Comparison of ENCODE assay signal across 8 cellular contexts in the genomic region with DNA sequence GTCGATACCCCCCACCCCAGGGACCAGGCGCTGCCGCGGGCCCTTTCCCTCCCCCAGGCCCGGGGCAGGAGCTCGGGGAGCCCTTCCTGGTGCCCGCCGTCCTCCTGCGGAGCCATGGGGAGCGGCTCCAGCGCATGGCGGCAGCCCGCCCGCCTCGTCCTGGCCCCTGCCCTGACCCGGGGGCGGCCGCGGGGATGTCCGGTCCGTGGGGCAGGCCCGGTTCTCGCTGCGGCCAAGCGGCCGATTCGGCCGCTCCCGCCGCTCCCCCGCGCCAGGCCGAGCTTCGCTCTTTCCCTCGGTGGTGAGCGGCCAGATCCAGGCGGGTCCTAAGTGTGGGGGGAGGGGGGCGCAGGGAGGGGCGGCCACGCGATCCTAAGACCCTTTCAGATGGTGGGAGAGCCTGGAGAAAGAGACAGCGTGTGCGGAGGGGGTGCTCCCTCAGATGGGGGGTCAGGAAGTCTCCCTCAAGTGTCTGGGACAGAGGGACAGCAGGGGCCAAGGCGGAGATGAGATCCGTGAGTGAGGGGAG. TPM values are rescaled to one million over a fixed set of nuclear protein-coding genes. Genes with fewer than 3 reads are reported as not detected.
A peak's percentile ranks its signal among the peaks of the same experiment; 100 is the strongest.
DNase-seq lines count a peak whose midpoint lies in the region; ATAC-seq lines count a peak whose summit lies in the region.

No MANE protein-coding gene starts in this region.

- H3K4me3 ChIP-seq in HUES64 (ENCODE audit: low read length) = peak overlapping the region; percentile 83
- H3K4me3 ChIP-seq in mesodermal cell (ENCODE audit: extremely low read depth, insufficient read depth, low read length, poor library complexity, severe bottlenecking) = peak overlapping the region; percentile 70
- H3K4me3 ChIP-seq in aorta (ENCODE audit: low read length in 2 of 2) = peak overlapping the region; percentile 67 to 71

- WGBS in HUES64 = under 1% methylated on average over 45 of the region's 45 CpGs
- WGBS in mesodermal cell (ENCODE audit: insufficient coverage in 2 of 2), 2 experiments = 0 to 1% methylated on average over 28 to 35 of the region's 45 CpGs
- WGBS in aorta, 2 donors = 1% methylated on average over 38 to 45 of the region's 45 CpGs

- H3K27ac ChIP-seq in HUES64 (ENCODE audit: low read depth, low read length) (no peak overlapping the region), cingulate gyrus (ENCODE audit: low read depth, low read length) (peak overlapping the region; percentile 77), mesodermal cell (ENCODE audit: low read depth, low read length, severe bottlenecking) (no peak overlapping the region), aorta (ENCODE audit: low read depth in 1 of 2, low read length in 2 of 2) (no peak overlapping the region)

- no peaks in the 10 kb centered on the region for H3K4me1 ChIP-seq in HUES64 (ENCODE audit: insufficient read depth, low read length)
- peaks cover 4% of the 10 kb centered on the region for H3K4me1 ChIP-seq in mesodermal cell (ENCODE audit: control insufficient read depth, insufficient read depth, low read length, poor library complexity, severe bottlenecking)
- H3K4me1 ChIP-seq in aorta (ENCODE audit: control insufficient read depth in 1 of 2, insufficient read depth in 2 of 2, low read length in 2 of 2) = no peaks in the 10 kb centered on the region

- H3K36me3 ChIP-seq in HUES64 (ENCODE audit: insufficient read depth, low read length) (no peaks in the 10 kb centered on the region), mesodermal cell (ENCODE audit: control insufficient read depth, insufficient read depth, low read length) (no peaks in the 10 kb centered on the region), aorta (ENCODE audit: control insufficient read depth in 1 of 2, insufficient read depth in 2 of 2, low read length in 1 of 2) (no peaks in the 10 kb centered on the region)

- H3K9me3 ChIP-seq in HUES64 (ENCODE audit: insufficient read depth, low read depth, low read length) (no peaks in the 10 kb centered on the region), mesodermal cell (ENCODE audit: control insufficient read depth, low read length) (no peaks in the 10 kb centered on the region), aorta (ENCODE audit: control insufficient read depth, low read length) (no peaks in the 10 kb centered on the region)

- H3K27me3 ChIP-seq in HUES64 (ENCODE audit: insufficient read depth, low read length) = peaks cover 45% of the 10 kb centered on the region
- no peaks in the 10 kb centered on the region for H3K27me3 ChIP-seq in aorta (ENCODE audit: control insufficient read depth in 1 of 2, insufficient read depth in 2 of 2, low read length in 1 of 2)

- DNase-seq in AG08396 (ENCODE audit: low spot score) (peak; percentile 48), aorta (no peak), Kasumi-1 (lab: John Stamatoyannopoulos, UW) (no peak), NAMALWA (ENCODE audit: low spot score) (no peak), NCI-H1092 (lab: John Stamatoyannopoulos, UW) (no peak)

- intact Hi-C loops in aorta (cut with DNase I) = no loop called here

- peak; percentile 65 for ATAC-seq in aorta (ENCODE audit: low FRiP score)

- peak overlapping the region; percentile 69 for H3K9ac ChIP-seq in HUES64 (ENCODE audit: low read depth, low read length)

RNA-seq across cellular contexts. Expression of a gene that starts 1.3 kb away (rescaled TPM):
- 4.0 TPM for polyA plus RNA-seq in HUES64 (2013, experiment 1 of 2)
- 6.5 TPM for polyA plus RNA-seq in HUES64 (2013, experiment 2 of 2)
- polyA plus RNA-seq in mesodermal cell (2013, experiment 1 of 2) = 9.2 TPM
- 11.1 TPM for polyA plus RNA-seq in mesodermal cell (2013, experiment 2 of 2)
- 10 to 100 TPM; 15.4 to 45.5 TPM for total RNA-seq in aorta
- 10 to 100 TPM in 1 of 2 donors, 1 to 10 TPM in 1; 7.9 to 80.4 TPM for polyA plus RNA-seq in aorta

RNA-seq across cellular contexts. Expression of a gene that starts 12.2 kb away (rescaled TPM):
- polyA plus RNA-seq in HUES64 (2013, experiment 1 of 2) = 104 TPM
- polyA plus RNA-seq in HUES64 (2013, experiment 2 of 2) = 94.5 TPM
- polyA plus RNA-seq in mesodermal cell (2013, experiment 1 of 2) = 66.9 TPM
- polyA plus RNA-seq in mesodermal cell (2013, experiment 2 of 2) = 61.0 TPM
- 10 to 100 TPM; 27.0 to 32.8 TPM for total RNA-seq in aorta
- polyA plus RNA-seq in aorta = 100 to 1,000 TPM in 1 of 2 donors, 10 to 100 TPM in 1; 45.6 to 136 TPM

RNA-seq across cellular contexts. Expression of a gene that starts 20.3 kb away (rescaled TPM):
- 31.9 TPM for polyA plus RNA-seq in HUES64 (2013, experiment 1 of 2)
- 40.3 TPM for polyA plus RNA-seq in HUES64 (2013, experiment 2 of 2)
- 96.7 TPM for polyA plus RNA-seq in mesodermal cell (2013, experiment 1 of 2)
- polyA plus RNA-seq in mesodermal cell (2013, experiment 2 of 2) = 81.8 TPM
- total RNA-seq in aorta = 100 to 1,000 TPM; 198 to 257 TPM
- polyA plus RNA-seq in aorta = 100 to 1,000 TPM in 1 of 2 donors, 10 to 100 TPM in 1; 49.2 to 768 TPM
